Comparison of ENCODE assay signal across 12 cellular contexts in genomic region chr5:138706655-138707480, GRCh38. TPM values are rescaled to one million over a fixed set of nuclear protein-coding genes. Genes with fewer than 3 reads are reported as not detected.
DNase-seq lines count a peak whose midpoint lies in the region; ATAC-seq, FAIRE-seq and TF ChIP-seq lines count a peak whose summit lies in the region.
"Had no signal": no experiment of that assay in that cellular context is flagged by ENCODE, and none has a peak within 500 bp of the region (broad histone marks: within the 10 kb centered on the region; RNA-seq: fewer than 3 reads in every experiment).

No MANE protein-coding gene starts in this region.

- peak overlapping the region; percentile 44; the same call in 2 of the 3 replicates for H2BK15ac ChIP-seq in IMR-90 (ENCODE audit: low read depth, low read length)

- in situ Hi-C loops in IMR-90 (cut with MboI; ENCODE audit: low sequenced_read_pairs), result no loop called here

- H3K56ac ChIP-seq in IMR-90 (ENCODE audit: extremely low read depth, insufficient read depth, low read length), result no peak overlapping the region

- H3K27me3 Mint-ChIP-seq in chondrocyte (ENCODE audit: low read depth), result no peaks in the 10 kb centered on the region

- H3K27me3 ChIP-seq in IMR-90 (ENCODE audit: control insufficient read depth, insufficient read depth, low read length) (no peaks in the 10 kb centered on the region), A673 (replicated peaks; ENCODE audit: insufficient read depth, low read depth, low read length, poor library complexity) (no peaks in the 10 kb centered on the region)

- DNase-seq in AG20443 (ENCODE audit: low spot score) (peak; percentile 89), IMR-90 (peak; percentile 89), chondrocyte (ENCODE audit: low spot score) (no peak), mucosa of descending colon (peak in 1 of 3 donors; percentile 6), D721Med (ENCODE audit: insufficient read length, low spot score) (no peak), superior temporal gyrus (ENCODE audit: extremely low spot score) (no peak), A673 (ENCODE audit: low spot score) (no peak)
- DNase-seq in stimulated activated CD4-positive, alpha-beta T cell treated with anti-CD3 and anti-CD28 coated beads, Interleukin-12 subunit alpha, Interleukin-12 subunit beta, amount 100 ng/mL, for 4 hours, result no peak

- H4K20me1 ChIP-seq in IMR-90 (ENCODE audit: insufficient read depth, low read length), result no peaks in the 10 kb centered on the region

- peak overlapping the region; percentile 53 for H2BK5ac ChIP-seq in IMR-90 (ENCODE audit: low read depth, low read length, poor library complexity, severe bottlenecking)

- H3K9me3 Mint-ChIP-seq in chondrocyte (ENCODE audit: low read depth), result no peaks in the 10 kb centered on the region
- H3K9me3 Mint-ChIP-seq: neural crest cell had no signal

- H2BK20ac ChIP-seq in IMR-90 (ENCODE audit: low read depth, low read length), result peak overlapping the region; percentile 67; the same call in 1 of the 2 replicates

- H2AK9ac ChIP-seq in IMR-90 (replicated peaks; ENCODE audit: low read depth, low read length, poor library complexity), result no peak overlapping the region

- no peaks in the 10 kb centered on the region for H3K9me1 ChIP-seq in IMR-90 (ENCODE audit: insufficient read depth, low read length)

- H2AK5ac ChIP-seq in IMR-90 (ENCODE audit: low read depth, low read length), result 0 out of 2 replicates have a peak overlapping the region, but pooled peaks have one; percentile 5

- CTCF ChIA-PET in IMR-90 (lab: Yijun Ruan, JAX), result no interaction called here
- CTCF ChIA-PET in A673 (lab: Charles Lee), result no interaction called here

- H3K27ac ChIP-seq in IMR-90 (ENCODE audit: insufficient read depth, low read length), result peak overlapping the region; percentile 36; the same call in 1 of the 2 replicates
- H3K27ac ChIP-seq in A673 (ENCODE audit: low read depth, low read length, poor library complexity, severe bottlenecking), result no peak overlapping the region
- H3K27ac ChIP-seq: HL-60 had no signal

- H3K36me3 Mint-ChIP-seq in chondrocyte (ENCODE audit: low read depth), result no peaks in the 10 kb centered on the region
- H3K36me3 Mint-ChIP-seq: activated naive CD4-positive, alpha-beta T cell treated with anti-CD3 and anti-CD28 coated beads, Interleukin-2, amount 50 U/mL, for 72 hours had no signal

- no peak for FAIRE-seq in D721Med (lab: Jason Lieb, UNC)
- FAIRE-seq: G401.6 had no signal

- H3K4me3 Mint-ChIP-seq in chondrocyte (ENCODE audit: unreplicated experiment), result no peak overlapping the region
- H3K4me3 Mint-ChIP-seq: neural crest cell had no signal

- WGBS in IMR-90 (ENCODE audit: extremely low coverage in 2 of 2, insufficient read length in 1 of 2), 2 experiments, result 86% methylated on average over 2 of the region's 10 CpGs; no CpG with 5 or more reads in 1 of the 2 experiments

- H3K27ac Mint-ChIP-seq in chondrocyte (ENCODE audit: unreplicated experiment), result peak overlapping the region; percentile 34
- H3K27ac Mint-ChIP-seq: activated naive CD4-positive, alpha-beta T cell treated with anti-CD3 and anti-CD28 coated beads, Interleukin-2, amount 50 U/mL, for 72 hours had no signal

- dilution Hi-C loops in IMR-90 (cut with HindIII; ENCODE audit: low sequenced_read_pairs, unreplicated experiment), result no loop called here

- H3K36me3 ChIP-seq in IMR-90 (ENCODE audit: control insufficient read depth, insufficient read depth, low read length), result no peaks in the 10 kb centered on the region
- no peaks in the 10 kb centered on the region for H3K36me3 ChIP-seq in mucosa of descending colon (ENCODE audit: low read depth)
- no peaks in the 10 kb centered on the region for H3K36me3 ChIP-seq in A673 (ENCODE audit: insufficient read depth, low read length, poor library complexity, severe bottlenecking)

- H3K4me1 ChIP-seq in IMR-90 (ENCODE audit: control insufficient read depth, insufficient read depth, low read length), result peaks cover 7% of the 10 kb centered on the region
- H3K4me1 ChIP-seq in mucosa of descending colon (ENCODE audit: low read depth), result no peaks in the 10 kb centered on the region
- no peaks in the 10 kb centered on the region for H3K4me1 ChIP-seq in A673 (ENCODE audit: insufficient read depth, low read length, poor library complexity, severe bottlenecking)

- peak overlapping the region; percentile 47 for H3K14ac ChIP-seq in IMR-90 (replicated peaks; ENCODE audit: low read depth, low read length)

- no peaks in the 10 kb centered on the region for H3K9me3 ChIP-seq in IMR-90 (ENCODE audit: control insufficient read depth, insufficient read depth, low read length)
- H3K9me3 ChIP-seq in mucosa of descending colon, result no peaks in the 10 kb centered on the region
- H3K9me3 ChIP-seq in A673 (ENCODE audit: low read depth, low read length, poor library complexity, severe bottlenecking), result no peaks in the 10 kb centered on the region

- H3K18ac ChIP-seq in IMR-90 (ENCODE audit: low read depth, low read length), result peak overlapping the region; percentile 65

- no TSS peak for BruUV-seq in IMR-90 (replicated peaks; lab: Mats Ljungman, UMichigan)
- no TSS peak for BruUV-seq in A673 (replicated peaks; lab: Mats Ljungman, UMichigan)

- POLR2A ChIA-PET in IMR-90 (lab: Charles Lee; ENCODE audit: unreplicated experiment) (no interaction called here), A673 (lab: Charles Lee; ENCODE audit: low non-redundant PET) (no interaction called here)

- H2BK120ac ChIP-seq in IMR-90 (ENCODE audit: low read depth, low read length), result peak overlapping the region; percentile 79

- peaks cover 31% of the 10 kb centered on the region for H3K4me1 Mint-ChIP-seq in chondrocyte (ENCODE audit: low read depth)

- H3K23ac ChIP-seq in IMR-90 (ENCODE audit: low read depth, low read length), result peak overlapping the region; percentile 45; the same call in 1 of the 2 replicates

- ATAC-seq in IMR-90 (ENCODE audit: low read depth) (peak; percentile 99), mucosa of descending colon (peak; percentile 35)
- ATAC-seq: activated naive CD4-positive, alpha-beta T cell treated with anti-CD3 and anti-CD28 coated beads, Interleukin-2, amount 50 U/mL, for 72 hours had no signal

- peak overlapping the region; percentile 94 for H4K5ac ChIP-seq in IMR-90 (ENCODE audit: low read depth, low read length)

- intact Hi-C loops in IMR-90 (cut with micrococcal nuclease), result no loop called here
- intact Hi-C loops in mucosa of descending colon (cut with DNase I, micrococcal nuclease), result no loop called here
- intact Hi-C loops in A673 (cut with micrococcal nuclease; ENCODE audit: unreplicated experiment), result no loop called here

- peak overlapping the region; percentile 54 for H4K91ac ChIP-seq in IMR-90 (ENCODE audit: insufficient read depth, low read depth, low read length)

- H3K4me2 ChIP-seq in IMR-90 (ENCODE audit: low read depth, low read length), result peak overlapping the region; percentile 57; the same call in 1 of the 2 replicates

- TF ChIP-seq CTCF in IMR-90 (conservative IDR thresholded peaks at IDR 0.05; ENCODE audit: low read depth, low read length) (no peak), chondrocyte (IDR thresholded peaks at IDR 0.05) (no peak), mucosa of descending colon (IDR thresholded peaks at IDR 0.05) (no peak), D721Med (IDR thresholded peaks at IDR 0.05; ENCODE audit: insufficient read depth, missing control alignments) (no peak), A673 (conservative IDR thresholded peaks at IDR 0.05; ENCODE audit: low read depth, low read length) (no peak)

- TF ChIP-seq POLR2A in IMR-90 (IDR thresholded peaks at IDR 0.05; ENCODE audit: low read depth, low read length), result no peak

- peak overlapping the region; percentile 92 for H2AFZ ChIP-seq in IMR-90 (replicated peaks; ENCODE audit: low read length, poor library complexity)

- peak overlapping the region; percentile 64 for H3K4ac ChIP-seq in IMR-90 (ENCODE audit: low read depth, low read length)

- TF ChIP-seq RAD21 in IMR-90 (IDR thresholded peaks at IDR 0.05; ENCODE audit: low read length), result no peak

- peak overlapping the region; percentile 15; the same call in 1 of the 2 replicates for H3K9ac ChIP-seq in IMR-90 (ENCODE audit: low read depth, low read length)

- no peaks in the 10 kb centered on the region for H3K79me1 ChIP-seq in IMR-90 (ENCODE audit: low read depth in 1 of 2, low read length in 2 of 2)

- H3K4me3 ChIP-seq in IMR-90 (ENCODE audit: insufficient read depth, low read depth, low read length) (no peak overlapping the region), mucosa of descending colon (no peak overlapping the region), A673 (ENCODE audit: low read depth, low read length, poor library complexity, severe bottlenecking) (no peak overlapping the region)

- H4K8ac ChIP-seq in IMR-90 (ENCODE audit: low read depth in 2 of 2, low read length in 2 of 2), result peak overlapping the region; percentile 75 to 96

TF ChIP-seq in IMR-90, 13 proteins besides CTCF, POLR2A, EP300 and RAD21 (continues in another document):
- TF ChIP-seq RFX5 (IDR thresholded peaks at IDR 0.05; ENCODE audit: low read depth, low read length) (no peak), MXI1 (IDR thresholded peaks at IDR 0.05; ENCODE audit: borderline replicate concordance, low read depth, low read length) (no peak), CEBPB (IDR thresholded peaks at IDR 0.05; ENCODE audit: low read depth, low read length) (peak; percentile 68), MAZ (IDR thresholded peaks at IDR 0.05; ENCODE audit: borderline replicate concordance, low read depth, low read length) (no peak), NFE2L2 (IDR thresholded peaks at IDR 0.05; ENCODE audit: low read depth, low read length) (no peak), SMC3 (IDR thresholded peaks at IDR 0.05; ENCODE audit: low read depth, low read length) (no peak), FOS (IDR thresholded peaks at IDR 0.05; ENCODE audit: low read depth, low read length) (0 out of 2 replicates have a peak, but pooled peaks have one; percentile 27), MAFK (IDR thresholded peaks at IDR 0.05; ENCODE audit: low read depth, low read length) (peak; percentile 62), RCOR1 (IDR thresholded peaks at IDR 0.05; ENCODE audit: insufficient replicate concordance, low read length) (no peak), USF2 (IDR thresholded peaks at IDR 0.05; ENCODE audit: low read depth, low read length) (no peak), CHD1 (IDR thresholded peaks at IDR 0.05; ENCODE audit: low read depth, low read length) (no peak)

RNA-seq across cellular contexts. Expression of gene CTNNA1, which starts 46.4 kb away (rescaled TPM):
- total RNA-seq in IMR-90 (2012; rRNA removed) (395 and 471 TPM in 2 replicates), chondrocyte (326 to 397 TPM (median 393 TPM) in 3 replicates), mucosa of descending colon (100 to 1,000 TPM; 347 to 457 (median 380) TPM), A673 (2021) (249 and 250 TPM in 2 replicates)
- 192 and 220 TPM in 2 replicates for polyA plus RNA-seq in IMR-90 (2012; rRNA removed)
- 116 and 120 TPM in 2 replicates for polyA plus RNA-seq in IMR-90 (2012; cell fraction: cytosol; rRNA removed)
- 108 and 158 TPM in 2 replicates for polyA plus RNA-seq in IMR-90 (2012; cell fraction: nucleus; rRNA removed; ENCODE audit: low replicate concordance)

Comparison
In these comparisons a context has a peak if more than half of its experiments do, and no peak if none do; other contexts are left out.
1. DNase-seq: peak in AG20443 (single experiment) and IMR-90 (single experiment); none in chondrocyte (single experiment), D721Med (single experiment), stimulated activated CD4-positive, alpha-beta T cell treated with anti-CD3 and anti-CD28 coated beads, Interleukin-12 subunit alpha, Interleukin-12 subunit beta, amount 100 ng/mL, for 4 hours (single experiment), superior temporal gyrus (single experiment) and A673 (single experiment).